Comparison of ENCODE assay signal across 18 cellular contexts in genomic region chr5:154826-155225, GRCh38. TPM values are rescaled to one million over a fixed set of nuclear protein-coding genes. Genes with fewer than 3 reads are reported as not detected.
DNase-seq lines count a peak whose midpoint lies in the region; TF ChIP-seq lines count a peak whose summit lies in the region.
"Had no signal": no experiment of that assay in that cellular context is flagged by ENCODE, and none has a peak within 500 bp of the region (broad histone marks: within the 10 kb centered on the region; RNA-seq: fewer than 3 reads in every experiment).

No MANE protein-coding gene starts in this region.

- no peak overlapping the region for H3K4me3 Mint-ChIP-seq in activated naive CD4-positive, alpha-beta T cell treated with anti-CD3 and anti-CD28 coated beads, Interleukin-2, amount 10 ng/mL, durations not matched to agents 7 days and 5 days
- H3K4me3 Mint-ChIP-seq: CD4-positive, alpha-beta T cell; GM23338 had no signal

- no peaks in the 10 kb centered on the region for H3K9me3 ChIP-seq in smooth muscle cell (replicated peaks; ENCODE audit: low read depth)
- no peaks in the 10 kb centered on the region for H3K9me3 ChIP-seq in OCI-LY7 (ENCODE audit: low read length)
- H3K9me3 ChIP-seq: Peyer's patch had no signal

- H3K27ac ChIP-seq in smooth muscle cell (ENCODE audit: low read depth) (no peak overlapping the region), OCI-LY7 (ENCODE audit: low read depth, low read length, poor library complexity, severe bottlenecking) (no peak overlapping the region)
- H3K27ac ChIP-seq: Peyer's patch had no signal

- no peaks in the 10 kb centered on the region for H3K27me3 ChIP-seq in H7 (ENCODE audit: control insufficient read depth, insufficient read depth, low read length)
- no peaks in the 10 kb centered on the region for H3K27me3 ChIP-seq in smooth muscle cell (ENCODE audit: low read depth)
- H3K27me3 ChIP-seq: Peyer's patch had no signal

- H3K9me2 ChIP-seq in OCI-LY7 (ENCODE audit: insufficient read depth, low read length) = no peaks in the 10 kb centered on the region

- no peak for TF ChIP-seq CTCF in smooth muscle cell (IDR thresholded peaks at IDR 0.05; ENCODE audit: borderline replicate concordance, insufficient read depth, poor library complexity, severe bottlenecking)
- TF ChIP-seq CTCF in OCI-LY7 (conservative IDR thresholded peaks at IDR 0.05; ENCODE audit: low read length) = no peak

- no peak overlapping the region for H3K27ac Mint-ChIP-seq in activated naive CD4-positive, alpha-beta T cell treated with anti-CD3 and anti-CD28 coated beads, Interleukin-2, amount 10 ng/mL, durations not matched to agents 7 days and 5 days
- H3K27ac Mint-ChIP-seq: CD4-positive, alpha-beta T cell had no signal

- H3K9me3 Mint-ChIP-seq in activated naive CD4-positive, alpha-beta T cell treated with anti-CD3 and anti-CD28 coated beads, Interleukin-2, amount 10 ng/mL, durations not matched to agents 7 days and 5 days = no peaks in the 10 kb centered on the region
- H3K9me3 Mint-ChIP-seq: CD4-positive, alpha-beta T cell; GM23338 had no signal

- DNase-seq in H7 = peak; percentile 30
- DNase-seq in NAMALWA (ENCODE audit: low spot score) = peak; percentile 85
- peak; percentile 32 for DNase-seq in ecto neural progenitor cell (ENCODE audit: low spot score)
- peak; percentile 62 for DNase-seq in posterior vena cava (ENCODE audit: low spot score)
- DNase-seq in activated CD4-positive, alpha-beta T cell treated with anti-CD3 and anti-CD28 coated beads, Interleukin-2, amount 50 U/mL, for 1 hour = no peak
- no peak for DNase-seq in activated naive CD4-positive, alpha-beta T cell treated with anti-CD3 and anti-CD28 coated beads, Interleukin-2, amount 10 ng/mL, durations not matched to agents 7 days and 5 days
- no peak for DNase-seq in smooth muscle cell (lab: John Stamatoyannopoulos, UW; ENCODE audit: unreplicated experiment)
- no peak for DNase-seq in OCI-LY7 (ENCODE audit: low spot score)
- DNase-seq: AML-193; CD4-positive, alpha-beta T cell; NCI-H1930; NCI-H2171; NCI-H774; SHP77 had no signal

- no peak overlapping the region for H2AFZ ChIP-seq in smooth muscle cell (ENCODE audit: low read depth)
- no peak overlapping the region for H2AFZ ChIP-seq in OCI-LY7 (ENCODE audit: low read length)
- H2AFZ ChIP-seq: GM23338 had no signal

- H3K79me2 ChIP-seq in smooth muscle cell (ENCODE audit: low read depth) (no peaks in the 10 kb centered on the region), OCI-LY7 (ENCODE audit: insufficient read depth, low read depth, low read length) (no peaks in the 10 kb centered on the region)

- WGBS in smooth muscle cell (ENCODE audit: low lambda C conversion rate) = 96% methylated on average over 18 of the region's 18 CpGs

- H3K36me3 Mint-ChIP-seq in activated naive CD4-positive, alpha-beta T cell treated with anti-CD3 and anti-CD28 coated beads, Interleukin-2, amount 10 ng/mL, durations not matched to agents 7 days and 5 days = no peaks in the 10 kb centered on the region

- H3K4me3 ChIP-seq in H7 (ENCODE audit: insufficient read depth, low read depth, low read length) = no peak overlapping the region
- no peak overlapping the region for H3K4me3 ChIP-seq in smooth muscle cell
- no peak overlapping the region for H3K4me3 ChIP-seq in OCI-LY7 (ENCODE audit: low read depth, low read length, poor library complexity, severe bottlenecking)
- H3K4me3 ChIP-seq: GM23338, Peyer's patch had no signal

- H3K4me1 ChIP-seq in smooth muscle cell (ENCODE audit: low read depth) (no peaks in the 10 kb centered on the region), OCI-LY7 (ENCODE audit: insufficient read depth, low read length, poor library complexity, severe bottlenecking) (no peaks in the 10 kb centered on the region)
- H3K4me1 ChIP-seq: Peyer's patch had no signal

- CTCF ChIA-PET in activated naive CD4-positive, alpha-beta T cell treated with anti-CD3 and anti-CD28 coated beads, Interleukin-2, amount 10 ng/mL, durations not matched to agents 7 days and 5 days (lab: Charles Lee) = no interaction called here
- CTCF ChIA-PET in OCI-LY7 (lab: Charles Lee; ENCODE audit: unreplicated experiment) = no interaction called here

- peaks cover 4% of the 10 kb centered on the region for H3K27me3 Mint-ChIP-seq in activated naive CD4-positive, alpha-beta T cell treated with anti-CD3 and anti-CD28 coated beads, Interleukin-2, amount 10 ng/mL, durations not matched to agents 7 days and 5 days

- no TSS peak for BruUV-seq in OCI-LY7 (replicated peaks; lab: Mats Ljungman, UMichigan)

- intact Hi-C loops in posterior vena cava (cut with DNase I) (no loop called here), OCI-LY7 (cut with micrococcal nuclease; ENCODE audit: unreplicated experiment) (no loop called here)

- H3F3A ChIP-seq in smooth muscle cell (ENCODE audit: low read depth) = no peaks in the 10 kb centered on the region

- POLR2A ChIA-PET in OCI-LY7 (lab: Charles Lee) = no interaction called here

- H3K36me3 ChIP-seq in H7 (replicated peaks; ENCODE audit: control insufficient read depth, insufficient read depth, low read length) (peaks cover 35% of the 10 kb centered on the region), smooth muscle cell (ENCODE audit: low read depth) (no peaks in the 10 kb centered on the region), OCI-LY7 (ENCODE audit: insufficient read depth, low read length) (no peaks in the 10 kb centered on the region)
- H3K36me3 ChIP-seq: Peyer's patch had no signal

- H3K4me2 ChIP-seq in smooth muscle cell = no peak overlapping the region
- no peak overlapping the region for H3K4me2 ChIP-seq in OCI-LY7 (ENCODE audit: low read length)
- H3K4me2 ChIP-seq: GM23338 had no signal

- H3K9ac ChIP-seq in smooth muscle cell (ENCODE audit: low read depth) = no peak overlapping the region

- H3K4me1 Mint-ChIP-seq in activated naive CD4-positive, alpha-beta T cell treated with anti-CD3 and anti-CD28 coated beads, Interleukin-2, amount 10 ng/mL, durations not matched to agents 7 days and 5 days = no peaks in the 10 kb centered on the region

- H4K20me1 ChIP-seq in smooth muscle cell (ENCODE audit: low read depth) = no peaks in the 10 kb centered on the region
- H4K20me1 ChIP-seq in OCI-LY7 (ENCODE audit: insufficient read depth, low read length) = no peaks in the 10 kb centered on the region

RNA-seq across cellular contexts. Expression of gene LRRC14B, which starts 36.5 kb away (rescaled TPM):
- 0.44 TPM in 1 of 2 replicates, not detected in the other for total RNA-seq in H7 (2014; rRNA removed; shearing (Covaris generic))
- total RNA-seq in posterior vena cava (not detected), smooth muscle cell (0.22 TPM in 1 of 2 replicates, not detected in the other), OCI-LY7 (2022) (4.4 and 4.9 TPM in 2 replicates)
- 0.11 TPM in 1 of 2 replicates, not detected in the other for polyA plus RNA-seq in smooth muscle cell
- total RNA-seq in OCI-LY7 (2014; rRNA removed; shearing (Covaris generic)) = 4.5 and 9.2 TPM in 2 replicates
- total RNA-seq: GM23338, HepG2, NCI-H460, Peyer's patch had no signal
- polyA plus RNA-seq: GM23338, HepG2 had no signal

Comparison
In these comparisons a context has a peak if more than half of its experiments do, and no peak if none do; other contexts are left out.
1. DNase-seq: peak in H7 (single experiment), NAMALWA (single experiment), ecto neural progenitor cell (single experiment) and posterior vena cava (single experiment); none in activated CD4-positive, alpha-beta T cell treated with anti-CD3 and anti-CD28 coated beads, Interleukin-2, amount 50 U/mL, for 1 hour (single experiment), activated naive CD4-positive, alpha-beta T cell treated with anti-CD3 and anti-CD28 coated beads, Interleukin-2, amount 10 ng/mL, durations not matched to agents 7 days and 5 days (single experiment), smooth muscle cell (single experiment) and OCI-LY7 (single experiment).